In the genomic region with DNA sequence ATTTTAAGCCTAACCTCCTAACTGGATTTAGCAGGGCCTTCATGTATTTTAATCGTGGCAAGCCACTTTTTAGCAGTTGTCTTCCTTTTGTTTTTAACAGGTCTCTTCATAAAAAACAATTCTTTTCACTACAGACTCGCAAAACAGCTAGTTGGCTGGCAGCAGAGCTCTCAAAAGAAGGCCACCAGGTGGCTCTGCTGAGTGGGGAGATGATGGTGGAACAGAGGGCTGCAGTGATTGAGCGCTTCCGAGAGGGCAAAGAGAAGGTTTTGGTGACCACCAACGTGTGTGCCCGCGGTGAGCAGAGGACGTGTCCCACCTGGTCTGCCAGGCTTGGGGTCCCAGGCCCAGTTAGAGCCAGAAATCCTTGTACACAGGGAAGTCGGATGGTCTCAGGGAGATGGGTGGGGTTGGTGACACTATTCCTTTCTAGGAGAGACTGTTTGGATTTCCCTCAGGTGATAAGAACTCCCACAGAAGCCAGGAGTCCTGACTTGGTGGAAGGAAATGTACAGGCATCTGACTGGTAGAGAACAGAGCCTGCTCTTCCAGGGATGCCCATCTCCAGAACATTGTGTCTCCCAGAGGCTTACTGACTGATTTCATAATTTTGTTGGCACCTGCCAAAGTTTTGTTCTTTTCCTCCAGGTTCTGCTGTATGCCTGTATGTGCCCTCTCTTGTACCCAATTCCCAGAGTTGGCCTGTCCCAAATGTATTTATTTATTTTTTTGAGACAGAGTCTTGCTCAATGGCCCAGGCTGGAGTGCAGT, we compare ENCODE assay signal across 8 cellular contexts. TPM values are rescaled to one million over a fixed set of nuclear protein-coding genes. Genes with fewer than 3 reads are reported as not detected.
DNase-seq lines count a peak whose midpoint lies in the region; ATAC-seq and TF ChIP-seq lines count a peak whose summit lies in the region.

No MANE protein-coding gene starts in this region.

- no peak overlapping the region for H3K4me3 ChIP-seq in Caco-2 (ENCODE audit: low read depth, low read length)
- no peak overlapping the region for H3K4me3 ChIP-seq in cardiac fibroblast (replicated peaks in 1 of 2; ENCODE audit: low read depth in 2 of 2, low read length in 2 of 2)

- peaks cover 73% of the 10 kb centered on the region for H3K36me3 Mint-ChIP-seq in Caco-2 (ENCODE audit: insufficient read depth, unreplicated experiment)

- in situ Hi-C loops in KBM-7 (cut with MboI; ENCODE audit: low pct_unique_long_range_greater_than_20kb, low sequenced_read_pairs) = no loop called here

- H3K4me1 Mint-ChIP-seq in Caco-2 (ENCODE audit: low read depth, unreplicated experiment) = peaks cover 6% of the 10 kb centered on the region

- peaks cover 2% of the 10 kb centered on the region for H3K36me3 ChIP-seq in Caco-2 (ENCODE audit: control insufficient read depth, insufficient read depth, low read length)

- TF ChIP-seq CTCF in Caco-2 (IDR thresholded peaks at IDR 0.05; ENCODE audit: insufficient read depth in 1 of 2, low read depth in 1 of 2, low read length in 1 of 2, severe bottlenecking in 1 of 2, unreplicated experiment in 1 of 2) (peak; percentile 67), cardiac fibroblast (IDR thresholded peaks at IDR 0.05; ENCODE audit: low read depth, low read length) (peak; percentile 64)

- DNase-seq in Caco-2 = peak in 1 of 2 experiments; percentile 34
- DNase-seq in KBM-7 = peak; percentile 37
- peak; percentile 12 to 35 for DNase-seq in cardiac fibroblast (ENCODE audit: low read depth in 2 of 2)
- DNase-seq in midbrain (lab: John Stamatoyannopoulos, UW) = peak; percentile 26
- DNase-seq in NCI-H1105 (lab: John Stamatoyannopoulos, UW) = no peak
- DNase-seq in mucosa of gallbladder (ENCODE audit: low spot score) = no peak

- no peaks in the 10 kb centered on the region for H3K4me1 ChIP-seq in Caco-2

- ATAC-seq in GM19467 (IDR thresholded peaks at IDR 0.05; ENCODE audit: unreplicated experiment) (no peak), HG02852 (IDR thresholded peaks at IDR 0.05; ENCODE audit: unreplicated experiment) (no peak)

- no peaks in the 10 kb centered on the region for H3K9me3 ChIP-seq in Caco-2

- H3K27ac Mint-ChIP-seq in Caco-2 (ENCODE audit: unreplicated experiment) = no peak overlapping the region

- CTCF ChIA-PET in Caco-2 (lab: Charles Lee) = interaction anchor here (0.7 to 1.4 kb wide), 4 partner anchors 12 to 322 kb away, joined by 3 to 4 read pairs (median 3); a partner anchor contains a TSS

- no peaks in the 10 kb centered on the region for H3K27me3 ChIP-seq in Caco-2 (replicated peaks; ENCODE audit: control insufficient read depth, insufficient read depth, low read length)

- no peaks in the 10 kb centered on the region for H3K27me3 Mint-ChIP-seq in Caco-2 (ENCODE audit: insufficient read depth, unreplicated experiment)

- POLR2A ChIA-PET in Caco-2 (lab: Charles Lee) = no interaction called here

- H3K4me3 Mint-ChIP-seq in Caco-2 (ENCODE audit: unreplicated experiment) = no peak overlapping the region

- no TSS peak for BruUV-seq in Caco-2 (replicated peaks; lab: Mats Ljungman, UMichigan)

- intact Hi-C loops in Caco-2 (cut with micrococcal nuclease; ENCODE audit: unreplicated experiment) = no loop called here

- no peaks in the 10 kb centered on the region for H3K9me3 Mint-ChIP-seq in Caco-2 (ENCODE audit: unreplicated experiment)

RNA-seq across cellular contexts. Expression of a gene that starts 14.9 kb away (rescaled TPM):
- total RNA-seq in Caco-2 (2022) = 62.0 and 72.5 TPM in 2 replicates
- total RNA-seq in mucosa of gallbladder = 29.4 TPM

RNA-seq across cellular contexts. Expression of a gene that starts 32.8 kb away (rescaled TPM):
- total RNA-seq in Caco-2 (2022) = 72.4 and 74.5 TPM in 2 replicates
- total RNA-seq in mucosa of gallbladder = 23.9 TPM

RNA-seq across cellular contexts. Expression of a gene that starts 42.5 kb away (rescaled TPM):
- total RNA-seq in Caco-2 (2022) (366 and 449 TPM in 2 replicates), mucosa of gallbladder (85.4 TPM)

Comparison
In these comparisons a context has a peak if more than half of its experiments do, and no peak if none do; other contexts are left out.
1. DNase-seq: peak in KBM-7 (single experiment), cardiac fibroblast (2 of 2) and midbrain (single experiment); none in NCI-H1105 (single experiment) and mucosa of gallbladder (single experiment).